Comparison of ENCODE assay signal across 20 cellular contexts in genomic region chr12:98066251-98066650, GRCh38.
"Had no signal": no experiment of that assay in that cellular context is flagged by ENCODE, and none has a peak within 500 bp of the region (broad histone marks: within the 10 kb centered on the region; RNA-seq: fewer than 3 reads in every experiment).

No MANE protein-coding gene starts in this region.

- H3K9me3 ChIP-seq: neutrophil, pancreas, right lobe of liver, stomach, thyroid gland had no signal

- H3K27me3 Mint-ChIP-seq: memory B cell, progenitor cell of endocrine pancreas had no signal

- H3K4me3 ChIP-seq: coronary artery, lung, pancreas, right lobe of liver, stomach, thyroid gland had no signal

- DNase-seq: dermis blood vessel endothelial cell; effector memory CD8-positive, alpha-beta T cell; head of caudate nucleus; natural killer cell; pancreas; right lobe of liver; small intestine; stimulated activated CD4-positive, alpha-beta T cell treated with anti-CD3 and anti-CD28 coated beads, Interleukin-15, amount 100 ng/mL, for 24 hours; stimulated activated CD4-positive, alpha-beta T cell treated with anti-CD3 and anti-CD28 coated beads, Interleukin-2, amount 100 ng/mL, for 48 hours; stimulated activated naive CD4-positive, alpha-beta T cell treated with Interleukin-2 at 50 U/mL for 16 hours; stomach; thyroid gland; trophoblast cell had no signal

- H3K9me3 Mint-ChIP-seq: effector memory CD8-positive, alpha-beta T cell; memory B cell had no signal

- ATAC-seq: effector memory CD8-positive, alpha-beta T cell; left lobe of liver; natural killer cell; pancreas; right lobe of liver had no signal

- H3K4me3 Mint-ChIP-seq: effector memory CD8-positive, alpha-beta T cell; memory B cell; natural killer cell; neural crest cell had no signal

- H3K27ac ChIP-seq: coronary artery, neutrophil, pancreas, right lobe of liver, stomach, thyroid gland had no signal

- H3K27ac Mint-ChIP-seq: effector memory CD8-positive, alpha-beta T cell; memory B cell; natural killer cell; progenitor cell of endocrine pancreas had no signal

- H3K36me3 Mint-ChIP-seq: memory B cell, natural killer cell had no signal

- H3K36me3 ChIP-seq: neutrophil, pancreas, right lobe of liver, stomach, thyroid gland had no signal

- H3K4me1 ChIP-seq: pancreas, right lobe of liver, stomach had no signal

- H3K27me3 ChIP-seq: neutrophil, pancreas, right lobe of liver, stomach, thyroid gland had no signal

- H3K4me1 Mint-ChIP-seq: memory B cell, natural killer cell had no signal
